In the genomic region with DNA sequence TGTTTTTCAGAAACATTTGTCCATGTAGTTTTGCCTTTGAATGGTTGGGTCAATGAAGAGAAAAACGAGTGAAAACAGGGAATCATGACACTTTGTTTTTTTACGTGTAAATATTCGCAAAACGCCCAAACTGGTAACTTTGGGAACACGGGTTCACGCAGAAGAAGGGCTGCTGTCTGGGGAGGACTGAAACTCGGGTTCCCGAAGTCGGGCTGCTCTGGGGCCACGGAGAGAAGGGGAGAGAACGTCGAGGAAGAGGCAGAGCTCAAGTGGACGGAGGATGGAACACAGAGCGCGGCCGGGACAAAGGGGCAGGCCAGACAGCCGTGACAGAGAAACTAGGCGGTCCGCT, we compare ENCODE assay signal across 8 cellular contexts. TPM values are rescaled to one million over a fixed set of nuclear protein-coding genes. Genes with fewer than 3 reads are reported as not detected.
DNase-seq lines count a peak whose midpoint lies in the region; ATAC-seq and TF ChIP-seq lines count a peak whose summit lies in the region.

No MANE protein-coding gene starts in this region.

- H3K27me3 ChIP-seq in HCT116 (ENCODE audit: insufficient read depth, low read length): no peaks in the 10 kb centered on the region
- H3K27me3 ChIP-seq in duodenal mucosa (ENCODE audit: control insufficient read depth in 1 of 2, insufficient read depth in 2 of 2, low read length in 2 of 2): no peaks in the 10 kb centered on the region
- no peaks in the 10 kb centered on the region for H3K27me3 ChIP-seq in muscle layer of duodenum (ENCODE audit: low read depth, low read length)

- no peaks in the 10 kb centered on the region for H3K79me2 ChIP-seq in HCT116 (ENCODE audit: insufficient read depth, low read length)

- H3K4me2 ChIP-seq in HCT116 (ENCODE audit: low read length): peak overlapping the region; percentile 83

- POLR2A ChIA-PET in HCT116 (lab: Charles Lee): no interaction called here

- DNase-seq in NCI-H82 (lab: John Stamatoyannopoulos, UW) (peak; percentile 75), NCI-H82 treated with DMSO at 0.1 percent for 48 hours (lab: John Stamatoyannopoulos, UW; ENCODE audit: unreplicated experiment) (no peak), HCT116 (ENCODE audit: low read depth, low spot score) (peak; percentile 12), NCI-H510A treated with DMSO at 0.1 percent for 48 hours (lab: John Stamatoyannopoulos, UW) (peak; percentile 78), NCI-H526 treated with DMSO at 0.1 percent for 48 hours (lab: John Stamatoyannopoulos, UW) (no peak)

- H3K9me3 ChIP-seq in HCT116 (ENCODE audit: control insufficient read depth in 1 of 2, insufficient read depth in 1 of 2, low read depth in 1 of 2, low read length in 2 of 2): no peaks in the 10 kb centered on the region; a peak in 1 of 4 replicates
- H3K9me3 ChIP-seq in duodenal mucosa (ENCODE audit: control insufficient read depth in 1 of 2, low read length in 2 of 2): no peaks in the 10 kb centered on the region
- H3K9me3 ChIP-seq in muscle layer of duodenum (ENCODE audit: control insufficient read depth in 1 of 2, low read length in 2 of 2): no peaks in the 10 kb centered on the region

- H2AFZ ChIP-seq in HCT116 (ENCODE audit: low read depth, low read length, poor library complexity, severe bottlenecking): peak overlapping the region; percentile 27

- no peak for TF ChIP-seq CTCF in HCT116 (IDR thresholded peaks at IDR 0.05 in 2 of 3, conservative IDR thresholded peaks at IDR 0.05 in 1 of 3; ENCODE audit: borderline replicate concordance in 1 of 3, insufficient read depth in 1 of 3, low read depth in 2 of 3, low read length in 2 of 3)

- H3K36me3 ChIP-seq in HCT116 (ENCODE audit: control insufficient read depth in 1 of 2, insufficient read depth in 2 of 2, low read length in 2 of 2) (no peaks in the 10 kb centered on the region), duodenal mucosa (ENCODE audit: control insufficient read depth in 1 of 2, insufficient read depth in 2 of 2, low read length in 2 of 2) (peaks cover 0 to 2% of the 10 kb centered on the region in 2 donors), muscle layer of duodenum (ENCODE audit: control insufficient read depth in 1 of 2, insufficient read depth in 2 of 2, low read length in 2 of 2) (peaks cover 0 to 6% of the 10 kb centered on the region in 2 donors)

- no peaks in the 10 kb centered on the region for H3K9me2 ChIP-seq in HCT116 (ENCODE audit: insufficient read depth)

- H3K4me1 ChIP-seq in HCT116 (ENCODE audit: control insufficient read depth in 1 of 2, insufficient read depth in 2 of 2, low read length in 2 of 2) (peaks cover 2 to 25% of the 10 kb centered on the region in 2 experiments; a peak in 3 of 4 replicates), duodenal mucosa (ENCODE audit: control insufficient read depth in 1 of 2, insufficient read depth in 2 of 2, low read length in 2 of 2) (peaks cover 7 to 14% of the 10 kb centered on the region in 2 donors), muscle layer of duodenum (ENCODE audit: control insufficient read depth in 1 of 2, insufficient read depth in 2 of 2, low read length in 2 of 2) (peaks cover 0 to 5% of the 10 kb centered on the region in 2 donors)

- no peak for TF ChIP-seq RAD21 in HCT116 (IDR thresholded peaks at IDR 0.05; ENCODE audit: low read depth)

- intact Hi-C loops in HCT116 (cut with micrococcal nuclease): loop anchor here (1.0 kb wide), 1 partner anchor 266 kb away; no protein-coding TSS in a partner anchor

- CTCF ChIA-PET in HCT116 (lab: Charles Lee): interaction anchor here (2.0 kb wide), 1 partner anchor 229 kb away, joined by 15 read pairs; no protein-coding TSS in a partner anchor

- no peaks in the 10 kb centered on the region for H4K20me1 ChIP-seq in HCT116 (ENCODE audit: insufficient read depth)

- RAD21 ChIA-PET in HCT116 (lab: Charles Lee; ENCODE audit: low non-redundant PET in 1 of 2, low total read pairs in 2 of 2, uncharacterized antibody in 2 of 2, unreplicated experiment in 2 of 2): interaction anchor here in 1 of 2 experiments (2.6 kb wide), 1 partner anchor 229 kb away, joined by 14 read pairs; no protein-coding TSS in a partner anchor

- no peak for TF ChIP-seq POLR2A in HCT116 (IDR thresholded peaks at IDR 0.05; ENCODE audit: borderline replicate concordance, extremely low read depth, insufficient read depth, insufficient read length)

- ATAC-seq in HCT116: peak; percentile 61
- no peak for ATAC-seq in GM18861 (IDR thresholded peaks at IDR 0.05; ENCODE audit: unreplicated experiment)

- H3K4me3 ChIP-seq in HCT116 (replicated peaks in 1 of 2; ENCODE audit: low read depth in 1 of 2, low read length in 2 of 2): peak overlapping the region; percentile 47 to 61
- H3K4me3 ChIP-seq in duodenal mucosa (ENCODE audit: low read depth in 1 of 2, low read length in 2 of 2): peak overlapping the region; percentile 81 to 82
- peak overlapping the region; percentile 80 for H3K4me3 ChIP-seq in muscle layer of duodenum (ENCODE audit: low read depth in 1 of 2, low read length in 2 of 2)

- H3K9ac ChIP-seq in HCT116 (ENCODE audit: low read length): peak overlapping the region; percentile 65
- H3K9ac ChIP-seq in duodenal mucosa (ENCODE audit: low read depth in 1 of 2, low read length in 2 of 2): peak overlapping the region; percentile 76 to 89

- TSS peak; percentile 85 for BruUV-seq in HCT116 (replicated peaks; lab: Mats Ljungman, UMichigan)

- H3K27ac ChIP-seq in HCT116 (ENCODE audit: low read depth, low read length): peak overlapping the region; percentile 77
- peak overlapping the region; percentile 98 for H3K27ac ChIP-seq in duodenal mucosa (ENCODE audit: low read depth, low read length)
- H3K27ac ChIP-seq in muscle layer of duodenum (ENCODE audit: low read length): peak overlapping the region; percentile 93

TF ChIP-seq in HCT116, 20 proteins besides CTCF, POLR2A, EP300 and RAD21:
- no peak for TF ChIP-seq EGR1 (IDR thresholded peaks at IDR 0.05; ENCODE audit: low read depth)

RNA-seq across cellular contexts. Expression of a gene that starts 0.5 kb away (rescaled TPM):
- 10.9 TPM for total RNA-seq in HCT116 (2021; ENCODE audit: unreplicated experiment)
- 5.0 and 6.2 TPM in 2 replicates for polyA plus RNA-seq in HCT116 (2012)

RNA-seq across cellular contexts. Expression of a gene that starts 43.0 kb away (rescaled TPM):
- total RNA-seq in HCT116 (2021; ENCODE audit: unreplicated experiment): 21.9 TPM
- 8.8 and 10.5 TPM in 2 replicates for polyA plus RNA-seq in HCT116 (2012)

Comparison
In these comparisons a context has a peak if more than half of its experiments do, and no peak if none do; other contexts are left out.
1. DNase-seq: peak in NCI-H82 (single experiment), HCT116 (single experiment) and NCI-H510A treated with DMSO at 0.1 percent for 48 hours (single experiment); none in NCI-H82 treated with DMSO at 0.1 percent for 48 hours (single experiment) and NCI-H526 treated with DMSO at 0.1 percent for 48 hours (single experiment).
2. Peak in every context shown above with its lines, with median percentiles within 50 percentile points of each other: H3K27ac ChIP-seq and H3K4me3 ChIP-seq.